ENCODE assay signal across 1 cellular context in genomic region chr21:44279621-44280260, GRCh38.
TF ChIP-seq lines count a peak whose summit lies in the region.

No MANE protein-coding gene starts in this region.

TF ChIP-seq in HEK293, 187 proteins besides CTCF, POLR2A, EP300 and RAD21 (continued from another document):
- TF ChIP-seq ZNF148 (tag by site-specific recombination; IDR thresholded peaks at IDR 0.05; ENCODE audit: borderline replicate concordance) (no peak), ZNF266 (tag by site-specific recombination; IDR thresholded peaks at IDR 0.05; ENCODE audit: low read depth) (no peak), ZFP3 (tag by site-specific recombination; IDR thresholded peaks at IDR 0.05; ENCODE audit: low read depth) (no peak), ZNF416 (tag by site-specific recombination; IDR thresholded peaks at IDR 0.05) (no peak), ZIC2 (tag by site-specific recombination; IDR thresholded peaks at IDR 0.05) (peak; percentile 91), EGR2 (tag by site-specific recombination; IDR thresholded peaks at IDR 0.05; ENCODE audit: low read depth) (peak; percentile 98), KLF8 (tag by site-specific recombination; IDR thresholded peaks at IDR 0.05) (no peak), ZNF830 (tag by site-specific recombination; IDR thresholded peaks at IDR 0.05; ENCODE audit: low read depth) (no peak), ZBTB20 (tag by site-specific recombination; IDR thresholded peaks at IDR 0.05) (no peak), ZNF133 (tag by site-specific recombination; IDR thresholded peaks at IDR 0.05) (no peak), ZNF580 (tag by site-specific recombination; IDR thresholded peaks at IDR 0.05) (no peak), ZNF639 (tag by site-specific recombination; IDR thresholded peaks at IDR 0.05) (no peak)
- TF ChIP-seq, protein P1, sequence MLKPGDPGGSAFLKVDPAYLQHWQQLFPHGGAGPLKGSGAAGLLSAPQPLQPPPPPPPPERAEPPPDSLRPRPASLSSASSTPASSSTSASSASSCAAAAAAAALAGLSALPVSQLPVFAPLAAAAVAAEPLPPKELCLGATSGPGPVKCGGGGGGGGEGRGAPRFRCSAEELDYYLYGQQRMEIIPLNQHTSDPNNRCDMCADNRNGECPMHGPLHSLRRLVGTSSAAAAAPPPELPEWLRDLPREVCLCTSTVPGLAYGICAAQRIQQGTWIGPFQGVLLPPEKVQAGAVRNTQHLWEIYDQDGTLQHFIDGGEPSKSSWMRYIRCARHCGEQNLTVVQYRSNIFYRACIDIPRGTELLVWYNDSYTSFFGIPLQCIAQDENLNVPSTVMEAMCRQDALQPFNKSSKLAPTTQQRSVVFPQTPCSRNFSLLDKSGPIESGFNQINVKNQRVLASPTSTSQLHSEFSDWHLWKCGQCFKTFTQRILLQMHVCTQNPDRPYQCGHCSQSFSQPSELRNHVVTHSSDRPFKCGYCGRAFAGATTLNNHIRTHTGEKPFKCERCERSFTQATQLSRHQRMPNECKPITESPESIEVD (tag by site-specific recombination; IDR thresholded peaks at IDR 0.05) = no peak
- TF ChIP-seq, protein P2, sequence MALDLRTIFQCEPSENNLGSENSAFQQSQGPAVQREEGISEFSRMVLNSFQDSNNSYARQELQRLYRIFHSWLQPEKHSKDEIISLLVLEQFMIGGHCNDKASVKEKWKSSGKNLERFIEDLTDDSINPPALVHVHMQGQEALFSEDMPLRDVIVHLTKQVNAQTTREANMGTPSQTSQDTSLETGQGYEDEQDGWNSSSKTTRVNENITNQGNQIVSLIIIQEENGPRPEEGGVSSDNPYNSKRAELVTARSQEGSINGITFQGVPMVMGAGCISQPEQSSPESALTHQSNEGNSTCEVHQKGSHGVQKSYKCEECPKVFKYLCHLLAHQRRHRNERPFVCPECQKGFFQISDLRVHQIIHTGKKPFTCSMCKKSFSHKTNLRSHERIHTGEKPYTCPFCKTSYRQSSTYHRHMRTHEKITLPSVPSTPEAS (tag by site-specific recombination; IDR thresholded peaks at IDR 0.05) = no peak
- TF ChIP-seq, protein P3, sequence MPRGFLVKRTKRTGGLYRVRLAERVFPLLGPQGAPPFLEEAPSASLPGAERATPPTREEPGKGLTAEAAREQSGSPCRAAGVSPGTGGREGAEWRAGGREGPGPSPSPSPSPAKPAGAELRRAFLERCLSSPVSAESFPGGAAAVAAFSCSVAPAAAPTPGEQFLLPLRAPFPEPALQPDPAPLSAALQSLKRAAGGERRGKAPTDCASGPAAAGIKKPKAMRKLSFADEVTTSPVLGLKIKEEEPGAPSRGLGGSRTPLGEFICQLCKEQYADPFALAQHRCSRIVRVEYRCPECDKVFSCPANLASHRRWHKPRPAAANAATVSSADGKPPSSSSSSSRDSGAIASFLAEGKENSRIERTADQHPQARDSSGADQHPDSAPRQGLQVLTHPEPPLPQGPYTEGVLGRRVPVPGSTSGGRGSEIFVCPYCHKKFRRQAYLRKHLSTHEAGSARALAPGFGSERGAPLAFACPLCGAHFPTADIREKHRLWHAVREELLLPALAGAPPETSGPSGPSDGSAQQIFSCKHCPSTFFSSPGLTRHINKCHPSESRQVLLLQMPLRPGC (tag by site-specific recombination; IDR thresholded peaks at IDR 0.05) = no peak
